In the genomic region with DNA sequence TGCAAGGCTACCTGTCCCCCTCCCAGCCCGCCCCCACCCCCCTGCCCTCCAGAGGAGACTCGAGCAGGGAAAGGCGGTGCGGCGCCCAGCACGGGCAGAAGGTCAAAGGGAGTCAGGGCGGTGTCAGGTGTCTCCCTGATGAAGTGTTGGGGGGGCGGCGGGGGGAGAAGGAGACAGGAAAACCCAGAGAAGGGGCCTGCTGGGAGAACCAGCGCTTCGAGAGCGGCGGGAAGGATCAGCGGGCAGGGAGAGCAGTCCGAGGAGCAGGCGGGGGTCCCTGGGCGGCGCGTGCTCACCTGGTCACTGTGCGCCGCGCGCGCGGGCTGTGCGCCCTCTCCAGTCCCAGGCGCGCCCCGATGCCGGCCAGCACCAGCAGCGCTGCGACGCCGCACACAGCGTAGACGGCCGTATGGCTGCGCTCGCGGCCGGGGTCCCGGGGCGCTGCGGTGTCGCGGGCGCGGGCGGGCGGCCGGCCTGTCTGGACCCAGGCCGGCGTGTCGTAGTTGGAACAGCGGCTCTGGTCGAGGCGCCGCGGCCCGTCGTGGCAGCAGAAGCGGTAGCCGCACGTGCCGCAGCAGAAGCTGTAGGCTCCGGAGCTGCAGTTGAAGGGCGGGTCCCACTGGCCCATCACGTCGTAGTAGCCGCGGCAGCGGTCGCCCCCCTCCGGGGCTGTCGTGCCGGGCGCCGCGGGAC, we compare ENCODE assay signal across 1 cellular context.
A peak's percentile ranks its signal among the peaks of the same experiment; 100 is the strongest.
TF ChIP-seq lines count a peak whose summit lies in the region.

No MANE protein-coding gene starts in this region.

TF ChIP-seq in GM12878, 131 proteins besides CTCF, POLR2A, EP300 and RAD21 (continued from another document):
- no peak for TF ChIP-seq CUX1 (IDR thresholded peaks at IDR 0.05; ENCODE audit: insufficient replicate concordance, low read depth, low read length)
- TF ChIP-seq, protein P1, sequence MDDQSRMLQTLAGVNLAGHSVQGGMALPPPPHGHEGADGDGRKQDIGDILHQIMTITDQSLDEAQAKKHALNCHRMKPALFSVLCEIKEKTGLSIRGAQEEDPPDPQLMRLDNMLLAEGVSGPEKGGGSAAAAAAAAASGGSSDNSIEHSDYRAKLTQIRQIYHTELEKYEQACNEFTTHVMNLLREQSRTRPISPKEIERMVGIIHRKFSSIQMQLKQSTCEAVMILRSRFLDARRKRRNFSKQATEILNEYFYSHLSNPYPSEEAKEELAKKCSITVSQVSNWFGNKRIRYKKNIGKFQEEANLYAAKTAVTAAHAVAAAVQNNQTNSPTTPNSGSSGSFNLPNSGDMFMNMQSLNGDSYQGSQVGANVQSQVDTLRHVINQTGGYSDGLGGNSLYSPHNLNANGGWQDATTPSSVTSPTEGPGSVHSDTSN (IDR thresholded peaks at IDR 0.05; ENCODE audit: insufficient replicate concordance, low read depth, low read length), result no peak
- peak; percentile 73 to 96; a peak in 3 of 4 replicates for TF ChIP-seq BHLHE40 (IDR thresholded peaks at IDR 0.05; ENCODE audit: borderline replicate concordance in 1 of 2, low read depth in 2 of 2, low read length in 1 of 2)
- no peak for TF ChIP-seq EZH2 (IDR thresholded peaks at IDR 0.05; ENCODE audit: borderline replicate concordance, control insufficient read depth, low read depth, low read length)
- TF ChIP-seq HDAC6 (IDR thresholded peaks at IDR 0.05; ENCODE audit: unreplicated experiment), result peak; percentile 96
- TF ChIP-seq, protein P2, sequence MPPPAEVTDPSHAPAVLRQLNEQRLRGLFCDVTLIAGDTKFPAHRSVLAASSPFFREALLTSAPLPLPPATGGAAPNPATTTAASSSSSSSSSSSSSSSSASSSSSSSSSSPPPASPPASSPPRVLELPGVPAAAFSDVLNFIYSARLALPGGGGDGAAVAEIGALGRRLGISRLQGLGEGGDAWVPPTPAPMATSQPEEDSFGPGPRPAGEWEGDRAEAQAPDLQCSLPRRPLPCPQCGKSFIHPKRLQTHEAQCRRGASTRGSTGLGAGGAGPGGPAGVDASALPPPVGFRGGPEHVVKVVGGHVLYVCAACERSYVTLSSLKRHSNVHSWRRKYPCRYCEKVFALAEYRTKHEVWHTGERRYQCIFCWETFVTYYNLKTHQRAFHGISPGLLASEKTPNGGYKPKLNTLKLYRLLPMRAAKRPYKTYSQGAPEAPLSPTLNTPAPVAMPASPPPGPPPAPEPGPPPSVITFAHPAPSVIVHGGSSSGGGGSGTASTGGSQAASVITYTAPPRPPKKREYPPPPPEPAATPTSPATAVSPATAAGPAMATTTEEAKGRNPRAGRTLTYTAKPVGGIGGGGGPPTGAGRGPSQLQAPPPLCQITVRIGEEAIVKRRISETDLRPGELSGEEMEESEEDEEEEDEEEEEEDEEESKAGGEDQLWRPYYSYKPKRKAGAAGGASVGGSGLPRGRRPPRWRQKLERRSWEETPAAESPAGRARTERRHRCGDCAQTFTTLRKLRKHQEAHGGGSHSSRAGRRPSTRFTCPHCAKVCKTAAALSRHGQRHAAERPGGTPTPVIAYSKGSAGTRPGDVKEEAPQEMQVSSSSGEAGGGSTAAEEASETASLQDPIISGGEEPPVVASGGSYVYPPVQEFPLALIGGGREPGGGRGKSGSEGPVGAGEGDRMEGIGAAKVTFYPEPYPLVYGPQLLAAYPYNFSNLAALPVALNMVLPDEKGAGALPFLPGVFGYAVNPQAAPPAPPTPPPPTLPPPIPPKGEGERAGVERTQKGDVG (CRISPR knock-in tag; IDR thresholded peaks at IDR 0.05), result no peak
TF ChIP-seq in GM12878: peak in this region for 9.
